In genomic region chr22:38831166-38831945, GRCh38 we compare ENCODE assay signal across 12 cellular contexts. TPM values are rescaled to one million over a fixed set of nuclear protein-coding genes. Genes with fewer than 3 reads are reported as not detected.
A peak's percentile ranks its signal among the peaks of the same experiment; 100 is the strongest.
DNase-seq lines count a peak whose midpoint lies in the region; ATAC-seq and TF ChIP-seq lines count a peak whose summit lies in the region.
"Had no signal": no experiment of that assay in that cellular context is flagged by ENCODE, and none has a peak within 500 bp of the region (broad histone marks: within the 10 kb centered on the region; RNA-seq: fewer than 3 reads in every experiment).

No MANE protein-coding gene starts in this region.

- H3K4me1 ChIP-seq in BLaER1 (peaks cover 17% of the 10 kb centered on the region), IMR-90 (ENCODE audit: control insufficient read depth, insufficient read depth, low read length) (peaks cover 2% of the 10 kb centered on the region; the same call in 1 of the 2 replicates), adipocyte (ENCODE audit: control insufficient read depth, insufficient read depth, low read length) (peaks cover 15% of the 10 kb centered on the region), esophagus muscularis mucosa (no peaks in the 10 kb centered on the region)
- no peaks in the 10 kb centered on the region for H3K4me1 ChIP-seq in effector memory CD4-positive, alpha-beta T cell (ENCODE audit: control insufficient read depth, insufficient read depth, low read length, poor library complexity, severe bottlenecking)

- no peaks in the 10 kb centered on the region for H3K9me3 ChIP-seq in BLaER1
- H3K9me3 ChIP-seq in IMR-90 (ENCODE audit: control insufficient read depth, insufficient read depth, low read length), result no peaks in the 10 kb centered on the region
- H3K9me3 ChIP-seq in adipocyte (ENCODE audit: control insufficient read depth, low read length), result no peaks in the 10 kb centered on the region
- no peaks in the 10 kb centered on the region for H3K9me3 ChIP-seq in effector memory CD4-positive, alpha-beta T cell (ENCODE audit: control insufficient read depth, low read length)
- no peaks in the 10 kb centered on the region for H3K9me3 ChIP-seq in esophagus muscularis mucosa

- H3K18ac ChIP-seq in IMR-90 (ENCODE audit: low read depth, low read length), result no peak overlapping the region

- no peak overlapping the region for H4K8ac ChIP-seq in IMR-90 (ENCODE audit: low read depth in 2 of 2, low read length in 2 of 2)

- peak; percentile 62 for ATAC-seq in IMR-90 (ENCODE audit: low read depth)
- ATAC-seq: activated CD8-positive, alpha-beta T cell treated with anti-CD3 and anti-CD28 coated beads for 36 hours; effector memory CD8-positive, alpha-beta T cell; stimulated activated naive CD8-positive, alpha-beta T cell treated with anti-CD3 and anti-CD28 coated beads, Interleukin-15, Interleukin-2, amounts not matched to agents 100 U/mL and 50 U/mL, for 24 hours had no signal

- H4K5ac ChIP-seq in IMR-90 (ENCODE audit: low read depth, low read length), result no peak overlapping the region

- dilution Hi-C loops in IMR-90 (cut with HindIII; ENCODE audit: low sequenced_read_pairs, unreplicated experiment), result no loop called here

- no peak overlapping the region for H2BK15ac ChIP-seq in IMR-90 (ENCODE audit: low read depth, low read length)

- BruUV-seq in IMR-90 (replicated peaks; lab: Mats Ljungman, UMichigan), result no TSS peak

- no peak overlapping the region for H3K23ac ChIP-seq in IMR-90 (ENCODE audit: low read depth, low read length)

- H2BK120ac ChIP-seq in IMR-90 (ENCODE audit: low read depth, low read length), result no peak overlapping the region

- no peak overlapping the region for H4K91ac ChIP-seq in IMR-90 (ENCODE audit: insufficient read depth, low read depth, low read length)

- no peak overlapping the region for H3K27ac ChIP-seq in BLaER1
- no peak overlapping the region for H3K27ac ChIP-seq in IMR-90 (ENCODE audit: insufficient read depth, low read length)
- H3K27ac ChIP-seq in effector memory CD4-positive, alpha-beta T cell (ENCODE audit: insufficient read depth, low read length, poor library complexity, severe bottlenecking), result no peak overlapping the region
- H3K27ac ChIP-seq in esophagus muscularis mucosa (replicated peaks in 1 of 4), result no peak overlapping the region

- peak overlapping the region; percentile 43 for H3K4me2 ChIP-seq in BLaER1
- no peak overlapping the region for H3K4me2 ChIP-seq in IMR-90 (ENCODE audit: low read depth, low read length)

- H3K9ac ChIP-seq in BLaER1 (no peak overlapping the region), IMR-90 (ENCODE audit: low read depth, low read length) (no peak overlapping the region), adipocyte (ENCODE audit: low read length) (no peak overlapping the region)

- H3K4me3 ChIP-seq in BLaER1, result no peak overlapping the region
- H3K4me3 ChIP-seq in IMR-90 (ENCODE audit: insufficient read depth, low read depth, low read length), result no peak overlapping the region
- H3K4me3 ChIP-seq in adipocyte (ENCODE audit: low read length), result no peak overlapping the region
- no peak overlapping the region for H3K4me3 ChIP-seq in effector memory CD4-positive, alpha-beta T cell (ENCODE audit: insufficient read depth, low read depth, low read length, poor library complexity, severe bottlenecking)
- no peak overlapping the region for H3K4me3 ChIP-seq in esophagus muscularis mucosa

- no peak overlapping the region for H2BK20ac ChIP-seq in IMR-90 (ENCODE audit: low read depth, low read length)

- no peak overlapping the region for H2BK5ac ChIP-seq in IMR-90 (ENCODE audit: low read depth, low read length, poor library complexity, severe bottlenecking)

- TF ChIP-seq EP300 in esophagus muscularis mucosa (IDR thresholded peaks at IDR 0.05), result no peak

- intact Hi-C loops in IMR-90 (cut with micrococcal nuclease) (no loop called here), esophagus muscularis mucosa (cut with DNase I) (no loop called here)

- H4K20me1 ChIP-seq in BLaER1, result peaks cover 46% of the 10 kb centered on the region
- no peaks in the 10 kb centered on the region; the same call in 1 of the 2 replicates for H4K20me1 ChIP-seq in IMR-90 (ENCODE audit: insufficient read depth, low read length)

- H3K4ac ChIP-seq in IMR-90 (ENCODE audit: low read depth, low read length), result no peak overlapping the region

- TF ChIP-seq CTCF in IMR-90 (conservative IDR thresholded peaks at IDR 0.05; ENCODE audit: low read depth, low read length) (no peak), esophagus muscularis mucosa (IDR thresholded peaks at IDR 0.05) (no peak)

- no peak for TF ChIP-seq RAD21 in IMR-90 (IDR thresholded peaks at IDR 0.05; ENCODE audit: low read length)

- H3K14ac ChIP-seq in IMR-90 (replicated peaks; ENCODE audit: low read depth, low read length), result no peak overlapping the region

- in situ Hi-C loops in IMR-90 (cut with MboI; ENCODE audit: low sequenced_read_pairs), result no loop called here

- H3K9me1 ChIP-seq in IMR-90 (ENCODE audit: insufficient read depth, low read length), result no peaks in the 10 kb centered on the region

- H2AFZ ChIP-seq in IMR-90 (replicated peaks; ENCODE audit: low read length, poor library complexity), result no peak overlapping the region

- H2AK5ac ChIP-seq in IMR-90 (ENCODE audit: low read depth, low read length), result no peak overlapping the region

- POLR2A ChIA-PET in IMR-90 (lab: Charles Lee; ENCODE audit: unreplicated experiment), result interaction anchor here (0.6 kb wide), 1 partner anchor 29 kb away, joined by 3 read pairs; no protein-coding TSS in a partner anchor

- DNase-seq in IMR-90 (peak; percentile 60), adipocyte (ENCODE audit: low read depth) (peak; percentile 48), islet precursor cell (peak; percentile 64), esophagus muscularis mucosa (ENCODE audit: extremely low spot score) (no peak), AG08396 (ENCODE audit: low spot score) (no peak), GM03348 (ENCODE audit: low spot score) (no peak)
- DNase-seq in effector memory CD4-positive, alpha-beta T cell, result no peak
- DNase-seq: activated CD8-positive, alpha-beta T cell treated with anti-CD3 and anti-CD28 coated beads for 36 hours; activated naive CD8-positive, alpha-beta T cell treated with anti-CD3 and anti-CD28 coated beads, Interleukin-2, amount 10 ng/mL, durations not matched to agents 7 days and 5 days; effector memory CD8-positive, alpha-beta T cell; stimulated activated naive CD8-positive, alpha-beta T cell treated with anti-CD3 and anti-CD28 coated beads, Interleukin-15, Interleukin-2, amounts not matched to agents 100 U/mL and 50 U/mL, for 24 hours had no signal

- H3K27me3 ChIP-seq in BLaER1, result no peaks in the 10 kb centered on the region
- H3K27me3 ChIP-seq in IMR-90 (ENCODE audit: control insufficient read depth, insufficient read depth, low read length), result no peaks in the 10 kb centered on the region
- no peaks in the 10 kb centered on the region for H3K27me3 ChIP-seq in adipocyte (replicated peaks; ENCODE audit: control insufficient read depth, insufficient read depth, low read length)
- no peaks in the 10 kb centered on the region for H3K27me3 ChIP-seq in effector memory CD4-positive, alpha-beta T cell (replicated peaks; ENCODE audit: control insufficient read depth, insufficient read depth, low read length, poor library complexity, severe bottlenecking)
- H3K27me3 ChIP-seq in esophagus muscularis mucosa, result no peaks in the 10 kb centered on the region

- TF ChIP-seq POLR2A in IMR-90 (IDR thresholded peaks at IDR 0.05; ENCODE audit: low read depth, low read length), result no peak
- TF ChIP-seq POLR2A in esophagus muscularis mucosa (IDR thresholded peaks at IDR 0.05; ENCODE audit: low read depth), result no peak

- H3K36me3 ChIP-seq in BLaER1 (no peaks in the 10 kb centered on the region), IMR-90 (ENCODE audit: control insufficient read depth, insufficient read depth, low read length) (no peaks in the 10 kb centered on the region), adipocyte (ENCODE audit: control insufficient read depth, insufficient read depth, low read length, severe bottlenecking) (no peaks in the 10 kb centered on the region), esophagus muscularis mucosa (peaks cover 0 to 3% (median 0%) of the 10 kb centered on the region in 4 donors)
- H3K36me3 ChIP-seq in effector memory CD4-positive, alpha-beta T cell (ENCODE audit: control insufficient read depth, insufficient read depth, low read length), result no peaks in the 10 kb centered on the region

- H3K56ac ChIP-seq in IMR-90 (ENCODE audit: extremely low read depth, insufficient read depth, low read length), result no peak overlapping the region

- H3K79me1 ChIP-seq in IMR-90 (ENCODE audit: low read depth in 1 of 2, low read length in 2 of 2), result no peaks in the 10 kb centered on the region

- 100% methylated on average over 4 of the region's 16 CpGs; no CpG with 5 or more reads in 1 of the 2 experiments for WGBS in IMR-90 (ENCODE audit: extremely low coverage in 2 of 2, insufficient read length in 1 of 2), 2 experiments
- 91% methylated on average over 15 of the region's 16 CpGs for WGBS in esophagus muscularis mucosa

- CTCF ChIA-PET in IMR-90 (lab: Yijun Ruan, JAX), result interaction anchor here (0.5 kb wide), 1 partner anchor 173 kb away, joined by 3 read pairs; no protein-coding TSS in a partner anchor

- H2AK9ac ChIP-seq in IMR-90 (replicated peaks; ENCODE audit: low read depth, low read length, poor library complexity), result no peak overlapping the region

TF ChIP-seq in IMR-90, 13 proteins besides CTCF, POLR2A, EP300 and RAD21 (continues in another document):
- TF ChIP-seq RFX5 (IDR thresholded peaks at IDR 0.05; ENCODE audit: low read depth, low read length), result no peak
- peak; percentile 80 for TF ChIP-seq CEBPB (IDR thresholded peaks at IDR 0.05; ENCODE audit: low read depth, low read length)

RNA-seq across cellular contexts. Expression of gene NPTXR, which starts 12.5 kb away (rescaled TPM):
- 0.28 and 0.36 TPM in 2 replicates for total RNA-seq in IMR-90 (2012; rRNA removed)
- 1.8 and 2.2 TPM in 2 replicates for polyA plus RNA-seq in IMR-90 (2012; rRNA removed)
- polyA plus RNA-seq in IMR-90 (2012; cell fraction: cytosol; rRNA removed), result 1.3 and 2.3 TPM in 2 replicates
- 1.4 and 1.6 TPM in 2 replicates for polyA plus RNA-seq in IMR-90 (2012; cell fraction: nucleus; rRNA removed; ENCODE audit: low replicate concordance)
- 10 to 100 TPM in 1 of 4 donors, 1 to 10 TPM in 3; 8.2 to 15.0 (median 8.8) TPM for total RNA-seq in esophagus muscularis mucosa

RNA-seq across cellular contexts. Expression of gene DNAL4, which starts 37.4 kb away (rescaled TPM):
- total RNA-seq in IMR-90 (2012; rRNA removed) (6.1 and 6.9 TPM in 2 replicates), esophagus muscularis mucosa (10 to 100 TPM in 3 of 4 donors, 1 to 10 TPM in 1; 9.3 to 15.2 (median 12.8) TPM)
- polyA plus RNA-seq in IMR-90 (2012; rRNA removed), result 12.1 and 14.2 TPM in 2 replicates
- 14.7 and 19.4 TPM in 2 replicates for polyA plus RNA-seq in IMR-90 (2012; cell fraction: cytosol; rRNA removed)
- 7.3 and 9.3 TPM in 2 replicates for polyA plus RNA-seq in IMR-90 (2012; cell fraction: nucleus; rRNA removed; ENCODE audit: low replicate concordance)

RNA-seq across cellular contexts. Expression of gene CBX6, which starts 40.7 kb away (rescaled TPM):
- total RNA-seq in IMR-90 (2012; rRNA removed), result 15.2 and 17.5 TPM in 2 replicates
- polyA plus RNA-seq in IMR-90 (2012; rRNA removed), result 19.0 and 19.9 TPM in 2 replicates
- polyA plus RNA-seq in IMR-90 (2012; cell fraction: cytosol; rRNA removed), result 9.6 and 14.6 TPM in 2 replicates
- polyA plus RNA-seq in IMR-90 (2012; cell fraction: nucleus; rRNA removed; ENCODE audit: low replicate concordance), result 26.7 and 45.8 TPM in 2 replicates
- total RNA-seq in esophagus muscularis mucosa, result 100 to 1,000 TPM in 3 of 4 donors, 10 to 100 TPM in 1; 73.7 to 172 (median 129) TPM

Comparison
In these comparisons a context has a peak if more than half of its experiments do, and no peak if none do; other contexts are left out.
1. DNase-seq: peak in IMR-90 (single experiment), adipocyte (single experiment) and islet precursor cell (single experiment); none in effector memory CD4-positive, alpha-beta T cell (0 of 3), esophagus muscularis mucosa (single experiment), AG08396 (single experiment) and GM03348 (single experiment).